ENCODE assay signal across 8 cellular contexts in genomic region chr3:31550452-31551251, GRCh38. TPM values are rescaled to one million over a fixed set of nuclear protein-coding genes. Genes with fewer than 3 reads are reported as not detected.
DNase-seq lines count a peak whose midpoint lies in the region; ATAC-seq and TF ChIP-seq lines count a peak whose summit lies in the region.

No MANE protein-coding gene starts in this region.

- in situ Hi-C loops in Panc1 (cut with HindIII; ENCODE audit: low pct_unique_long_range_greater_than_20kb, low sequenced_read_pairs), result no loop called here

- CTCF ChIA-PET in Panc1 (lab: Charles Lee), result interaction anchor here (0.7 kb wide), 1 partner anchor 334 kb away, joined by 3 read pairs; no protein-coding TSS in a partner anchor

- no peaks in the 10 kb centered on the region for H3K27me3 ChIP-seq in Panc1 (ENCODE audit: control insufficient read depth, insufficient read depth, low read length)

- no peaks in the 10 kb centered on the region for H3K9me3 Mint-ChIP-seq in effector memory CD8-positive, alpha-beta T cell

- no peaks in the 10 kb centered on the region for H3K27me3 Mint-ChIP-seq in effector memory CD8-positive, alpha-beta T cell

- H3K9me3 ChIP-seq in Panc1 (ENCODE audit: control insufficient read depth, insufficient read depth, low read depth, low read length), result no peaks in the 10 kb centered on the region

- H3K4me3 ChIP-seq in GM12875 (ENCODE audit: low read depth, low read length) (no peak overlapping the region), Panc1 (ENCODE audit: low read depth in 2 of 2, low read length in 2 of 2) (no peak overlapping the region)

- TF ChIP-seq CTCF in AG09319 (IDR thresholded peaks at IDR 0.05; ENCODE audit: low read depth, low read length) (peak; percentile 68), GM12875 (IDR thresholded peaks at IDR 0.05; ENCODE audit: borderline replicate concordance, insufficient read depth, low read depth, low read length) (peak; percentile 48; the same call in 1 of the 2 replicates), Panc1 (IDR thresholded peaks at IDR 0.05) (peak; percentile 69; the same call in 1 of the 2 replicates)

- POLR2A ChIA-PET in Panc1 (lab: Charles Lee), result no interaction called here

- no TSS peak for BruUV-seq in Panc1 (replicated peaks; lab: Mats Ljungman, UMichigan)

- H3K36me3 Mint-ChIP-seq in effector memory CD8-positive, alpha-beta T cell (ENCODE audit: insufficient read depth), result peaks cover 3% of the 10 kb centered on the region

- H3K4me3 Mint-ChIP-seq in effector memory CD8-positive, alpha-beta T cell, result no peak overlapping the region

- no peak for DNase-seq in AG09319 (ENCODE audit: extremely low read depth, low read depth)
- DNase-seq in Panc1 (ENCODE audit: low read depth, low spot score), result no peak
- DNase-seq in effector memory CD8-positive, alpha-beta T cell, result peak in 2 of 3 experiments; percentile 23 to 27
- peak; percentile 61 for DNase-seq in myocyte (ENCODE audit: low read depth)
- DNase-seq in HPDE6-E6E7 (ENCODE audit: extremely low spot score), result no peak
- no peak for DNase-seq in stimulated activated CD4-positive, alpha-beta T cell treated with anti-CD3 and anti-CD28 coated beads, Interleukin-2, amount 100 ng/mL, for 48 hours

- intact Hi-C loops in Panc1 (cut with micrococcal nuclease; ENCODE audit: unreplicated experiment), result no loop called here

- no peak overlapping the region for H3K27ac ChIP-seq in Panc1 (ENCODE audit: low read length)

- peak overlapping the region in 1 of 2 donors; percentile 23 for H3K27ac Mint-ChIP-seq in effector memory CD8-positive, alpha-beta T cell

- peak; percentile 58; the same call in 1 of the 2 replicates for ATAC-seq in Panc1
- ATAC-seq in effector memory CD8-positive, alpha-beta T cell (replicated peaks), result peak; percentile 83
- ATAC-seq in GM19455 (IDR thresholded peaks at IDR 0.05; ENCODE audit: unreplicated experiment), result no peak

- H3K4me1 ChIP-seq in Panc1 (ENCODE audit: control insufficient read depth, insufficient read depth, low read length), result peaks cover 24% of the 10 kb centered on the region

- H3K36me3 ChIP-seq in Panc1 (ENCODE audit: control insufficient read depth, insufficient read depth, low read length), result no peaks in the 10 kb centered on the region

- peaks cover 52 to 67% of the 10 kb centered on the region in 2 donors for H3K4me1 Mint-ChIP-seq in effector memory CD8-positive, alpha-beta T cell (ENCODE audit: low read depth in 2 of 2)

RNA-seq across cellular contexts. Expression of gene STT3B, which starts 17.9 kb away (rescaled TPM):
- 105 TPM for total RNA-seq in Panc1 (2021; ENCODE audit: unreplicated experiment)
- polyA plus RNA-seq in Panc1 (2012; ENCODE audit: insufficient read length), result 45.5 TPM
- 131 and 154 TPM in 2 replicates for total RNA-seq in myocyte
- polyA plus RNA-seq in myocyte (2012), result 64.6 TPM

Comparison
In these comparisons a context has a peak if more than half of its experiments do, and no peak if none do; other contexts are left out.
1. DNase-seq: peak in effector memory CD8-positive, alpha-beta T cell (2 of 3) and myocyte (single experiment); none in AG09319 (single experiment), Panc1 (single experiment), HPDE6-E6E7 (single experiment) and stimulated activated CD4-positive, alpha-beta T cell treated with anti-CD3 and anti-CD28 coated beads, Interleukin-2, amount 100 ng/mL, for 48 hours (0 of 2).
2. Peak in every context shown above with its lines, with median percentiles within 50 percentile points of each other: CTCF ChIP-seq.